Comparison of ENCODE assay signal across 33 cellular contexts in the genomic region with DNA sequence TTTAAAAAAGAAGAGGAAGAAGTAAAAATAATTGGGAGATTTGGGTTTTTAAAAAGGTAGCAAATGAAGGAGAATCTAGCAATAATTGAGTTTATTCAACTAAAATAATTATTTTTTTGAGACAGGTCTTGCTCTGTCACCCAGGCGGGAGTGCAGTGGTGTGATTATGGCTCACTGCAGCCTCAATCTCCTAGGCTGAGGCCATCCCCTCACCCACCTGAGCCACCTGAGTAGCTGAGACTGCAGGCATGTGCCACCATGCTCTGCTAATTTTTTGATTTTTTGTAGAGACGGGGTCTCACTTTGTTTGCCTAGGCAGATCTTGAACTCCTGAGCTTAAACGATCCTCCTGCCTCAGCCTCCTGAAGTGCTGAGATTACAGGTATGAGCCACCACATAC.
"Had no signal": no experiment of that assay in that cellular context is flagged by ENCODE, and none has a peak within 500 bp of the region (broad histone marks: within the 10 kb centered on the region; RNA-seq: fewer than 3 reads in every experiment).

No MANE protein-coding gene starts in this region.

- H3K27ac Mint-ChIP-seq: activated B cell treated with CpG ODN at 0.5 μM for 24 hours; activated CD4-positive, alpha-beta T cell treated with anti-CD3 and anti-CD28 coated beads for 36 hours; activated CD4-positive, alpha-beta T cell treated with anti-CD3 and anti-CD28 coated beads, Interleukin-2, amount 10 ng/mL, durations not matched to agents 7 days and 5 days; activated CD8-positive, alpha-beta memory T cell treated with anti-CD3 and anti-CD28 coated beads, Interleukin-2, amount 10 ng/mL, durations not matched to agents 7 days and 5 days; activated CD8-positive, alpha-beta T cell treated with anti-CD3 and anti-CD28 coated beads, Interleukin-2, amount 10 ng/mL, durations not matched to agents 7 days and 5 days; activated naive CD4-positive, alpha-beta T cell treated with anti-CD3 and anti-CD28 coated beads for 36 hours; activated T-cell treated with anti-CD3 and anti-CD28 coated beads, Interleukin-2, amount 50 U/mL, for 24 hours; activated T-helper 17 cell treated with anti-CD3 and anti-CD28 coated beads, Interleukin-2, amount 50 U/mL, for 72 hours; brain; T-helper 1 cell treated with Interleukin-12 subunit alpha and Interleukin-12 subunit beta and Interleukin-4 antibody, amounts not matched to agents 30 μg/mL and 1 μg/mL, for 36 hours; T-helper 2 cell treated with Interferon-gamma antibody and Interleukin-4, amounts not matched to agents 5 μg/mL and 100 μg/mL, for 36 hours had no signal

- H3K4me3 Mint-ChIP-seq: activated B cell treated with CpG ODN at 0.5 μM for 24 hours; activated CD4-positive, alpha-beta T cell treated with anti-CD3 and anti-CD28 coated beads for 36 hours; activated CD4-positive, alpha-beta T cell treated with anti-CD3 and anti-CD28 coated beads, Interleukin-2, amount 10 ng/mL, durations not matched to agents 7 days and 5 days; activated CD8-positive, alpha-beta memory T cell treated with anti-CD3 and anti-CD28 coated beads, Interleukin-2, amount 10 ng/mL, durations not matched to agents 7 days and 5 days; activated CD8-positive, alpha-beta T cell treated with anti-CD3 and anti-CD28 coated beads, Interleukin-2, amount 10 ng/mL, durations not matched to agents 7 days and 5 days; activated naive CD4-positive, alpha-beta T cell treated with anti-CD3 and anti-CD28 coated beads for 36 hours; activated T-cell treated with anti-CD3 and anti-CD28 coated beads, Interleukin-2, amount 50 U/mL, for 24 hours; activated T-helper 17 cell treated with anti-CD3 and anti-CD28 coated beads, Interleukin-2, amount 50 U/mL, for 72 hours; brain; T-helper 1 cell treated with Interleukin-12 subunit alpha and Interleukin-12 subunit beta and Interleukin-4 antibody, amounts not matched to agents 30 μg/mL and 1 μg/mL, for 36 hours; T-helper 2 cell treated with Interferon-gamma antibody and Interleukin-4, amounts not matched to agents 5 μg/mL and 100 μg/mL, for 36 hours had no signal

- FAIRE-seq: bronchial epithelial cell, TTC549 had no signal

- DNase-seq: activated B cell treated with CpG ODN at 0.5 μM for 24 hours; activated CD4-positive, alpha-beta T cell treated with anti-CD3 and anti-CD28 coated beads for 36 hours; activated CD4-positive, alpha-beta T cell treated with anti-CD3 and anti-CD28 coated beads for 48 hours; activated CD4-positive, alpha-beta T cell treated with anti-CD3 and anti-CD28 coated beads, Interleukin-2, amount 10 ng/mL, durations not matched to agents 7 days and 5 days; activated CD4-positive, alpha-beta T cell treated with anti-CD3 and anti-CD28 coated beads, Interleukin-2, amount 50 U/mL, for 48 hours; activated CD4-positive, CD25-positive, alpha-beta regulatory T cell treated with anti-CD3 and anti-CD28 coated beads, Interleukin-2, amount 50 U/mL, for 72 hours; activated CD8-positive, alpha-beta memory T cell treated with anti-CD3 and anti-CD28 coated beads for 24 hours; activated CD8-positive, alpha-beta memory T cell treated with anti-CD3 and anti-CD28 coated beads, Interleukin-2, amount 10 ng/mL, durations not matched to agents 7 days and 5 days; activated CD8-positive, alpha-beta memory T cell treated with anti-CD3 and anti-CD28 coated beads, Interleukin-2, amount 50 U/mL, for 48 hours; activated CD8-positive, alpha-beta T cell treated with anti-CD3 and anti-CD28 coated beads, Interleukin-2, amount 10 ng/mL, durations not matched to agents 7 days and 5 days; activated effector memory CD4-positive, alpha-beta T cell treated with anti-CD3 and anti-CD28 coated beads, Interleukin-2, amount 50 U/mL, for 16 hours; activated gamma-delta T cell treated with Interleukin-2 at 50 U/mL for 16 hours; activated naive CD4-positive, alpha-beta T cell; activated naive CD4-positive, alpha-beta T cell treated with anti-CD3 and anti-CD28 coated beads for 36 hours; activated naive CD4-positive, alpha-beta T cell treated with anti-CD3 and anti-CD28 coated beads, Interleukin-2, amount 50 U/mL, for 16 hours; activated T-cell treated with anti-CD3 and anti-CD28 coated beads, Interleukin-2, amount 50 U/mL, for 24 hours; activated T-cell treated with anti-CD3 and anti-CD28 coated beads, Interleukin-2, amount 50 U/mL, for 48 hours; adrenal gland; amniotic stem cell; aorta; caudate nucleus; T-helper 1 cell; T-helper 2 cell; T-helper 9 cell had no signal

- H3K4me1 ChIP-seq: adrenal gland had no signal

- H3K9me3 ChIP-seq: adrenal gland had no signal

- H3K9me3 Mint-ChIP-seq: activated B cell treated with CpG ODN at 0.5 μM for 24 hours; activated CD4-positive, alpha-beta T cell treated with anti-CD3 and anti-CD28 coated beads, Interleukin-2, amount 10 ng/mL, durations not matched to agents 7 days and 5 days; activated naive CD4-positive, alpha-beta T cell treated with anti-CD3 and anti-CD28 coated beads for 36 hours; activated naive CD4-positive, alpha-beta T cell treated with anti-CD3 and anti-CD28 coated beads, Interleukin-2, amount 50 U/mL, for 72 hours; activated T-cell treated with anti-CD3 and anti-CD28 coated beads, Interleukin-2, amount 50 U/mL, for 24 hours; activated T-helper 17 cell treated with anti-CD3 and anti-CD28 coated beads, Interleukin-2, amount 50 U/mL, for 72 hours; brain; T-helper 1 cell treated with Interleukin-12 subunit alpha and Interleukin-12 subunit beta and Interleukin-4 antibody, amounts not matched to agents 30 μg/mL and 1 μg/mL, for 36 hours; T-helper 2 cell treated with Interferon-gamma antibody and Interleukin-4, amounts not matched to agents 5 μg/mL and 100 μg/mL, for 36 hours had no signal

- H3K27me3 Mint-ChIP-seq: activated B cell treated with CpG ODN at 0.5 μM for 24 hours; activated CD4-positive, alpha-beta T cell treated with anti-CD3 and anti-CD28 coated beads for 36 hours; activated CD4-positive, alpha-beta T cell treated with anti-CD3 and anti-CD28 coated beads, Interleukin-2, amount 10 ng/mL, durations not matched to agents 7 days and 5 days; activated CD8-positive, alpha-beta memory T cell treated with anti-CD3 and anti-CD28 coated beads, Interleukin-2, amount 10 ng/mL, durations not matched to agents 7 days and 5 days; activated T-cell treated with anti-CD3 and anti-CD28 coated beads, Interleukin-2, amount 50 U/mL, for 24 hours; activated T-helper 17 cell treated with anti-CD3 and anti-CD28 coated beads, Interleukin-2, amount 50 U/mL, for 72 hours; brain had no signal

- ATAC-seq: activated CD4-positive, alpha-beta T cell treated with anti-CD3 and anti-CD28 coated beads for 36 hours; activated CD8-positive, alpha-beta memory T cell treated with anti-CD3 and anti-CD28 coated beads, Interleukin-2, amount 10 ng/mL, durations not matched to agents 7 days and 5 days; activated CD8-positive, alpha-beta T cell treated with anti-CD3 and anti-CD28 coated beads, Interleukin-2, amount 10 ng/mL, durations not matched to agents 7 days and 5 days; activated naive CD4-positive, alpha-beta T cell treated with anti-CD3 and anti-CD28 coated beads, Interleukin-2, amount 50 U/mL, for 72 hours; activated T-helper 17 cell treated with anti-CD3 and anti-CD28 coated beads, Interleukin-2, amount 50 U/mL, for 72 hours had no signal

- H3K27ac ChIP-seq: adrenal gland, cardiac muscle cell, VCaP had no signal

- H3K4me3 ChIP-seq: adrenal gland, cardiac muscle cell had no signal

- H3K4me1 Mint-ChIP-seq: activated B cell treated with CpG ODN at 0.5 μM for 24 hours; activated CD4-positive, alpha-beta T cell treated with anti-CD3 and anti-CD28 coated beads for 36 hours; activated CD8-positive, alpha-beta memory T cell treated with anti-CD3 and anti-CD28 coated beads, Interleukin-2, amount 10 ng/mL, durations not matched to agents 7 days and 5 days; activated T-helper 17 cell treated with anti-CD3 and anti-CD28 coated beads, Interleukin-2, amount 50 U/mL, for 72 hours had no signal

- H3K27me3 ChIP-seq: adrenal gland, cardiac muscle cell had no signal
